31 cellular contexts compared by ENCODE assay signal in the genomic region with DNA sequence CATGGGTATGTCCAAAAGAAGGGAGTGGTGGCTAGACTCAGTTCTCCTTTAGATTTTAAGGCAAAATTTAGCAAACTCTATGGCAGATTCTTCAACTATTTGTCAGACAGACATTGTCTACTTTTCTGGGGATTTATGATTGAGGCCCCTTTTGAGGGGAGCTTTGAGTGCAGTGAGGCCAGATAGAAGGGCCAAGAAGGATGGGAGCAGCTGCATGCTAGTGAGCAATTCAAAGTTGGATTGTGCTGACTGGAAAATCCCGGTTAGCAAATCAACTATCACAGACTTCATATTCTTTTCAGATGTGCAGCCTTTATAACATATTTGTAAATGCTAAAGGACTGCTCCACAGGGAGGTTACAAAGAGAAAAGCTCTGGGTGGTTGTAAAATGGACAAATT. TPM values are rescaled to one million over a fixed set of nuclear protein-coding genes. Genes with fewer than 3 reads are reported as not detected.
"Had no signal": no experiment of that assay in that cellular context is flagged by ENCODE, and none has a peak within 500 bp of the region (broad histone marks: within the 10 kb centered on the region; RNA-seq: fewer than 3 reads in every experiment).

No MANE protein-coding gene starts in this region.

- H3K27ac ChIP-seq: neural progenitor cell, ovary, parathyroid adenoma, psoas muscle, right lobe of liver, sigmoid colon, skin epidermis, spleen, suprapubic skin, testis, tibial artery, upper lobe of left lung had no signal

- H3K4me3 ChIP-seq: neural progenitor cell, ovary, psoas muscle, right lobe of liver, sigmoid colon, skin epidermis, smooth muscle cell, spleen, suprapubic skin, testis, tibial artery, upper lobe of left lung had no signal

- H2AFZ ChIP-seq: neural progenitor cell, parathyroid adenoma had no signal

- H3K4me1 ChIP-seq: neural progenitor cell, parathyroid adenoma, psoas muscle, right lobe of liver, sigmoid colon, spleen, suprapubic skin, testis, tibial artery, upper lobe of left lung had no signal

- H3K27me3 ChIP-seq: neural progenitor cell, ovary, right lobe of liver, sigmoid colon, spleen, suprapubic skin, testis, tibial artery, upper lobe of left lung had no signal

- ATAC-seq: naive thymus-derived CD4-positive, alpha-beta T cell; natural killer cell; psoas muscle; right cardiac atrium; right lobe of liver; stimulated activated memory B cell treated with anti-CD40 and anti-IgM and Interleukin-4, amounts not matched to agents 10 μg/mL and 1 μg/mL and 100 μg/mL, for 72 hours; stimulated activated naive CD8-positive, alpha-beta T cell treated with anti-CD3 and anti-CD28 coated beads, Interleukin-15, amount 100 ng/mL, for 72 hours; stimulated activated naive CD8-positive, alpha-beta T cell treated with anti-CD3 and anti-CD28 coated beads, Interleukin-15, Interleukin-2, amounts not matched to agents 100 U/mL and 50 U/mL, for 24 hours had no signal

- DNase-seq: naive thymus-derived CD4-positive, alpha-beta T cell; natural killer cell; nephron progenitor cell; occipital lobe; ovary; posterior cingulate gyrus; psoas muscle; right cardiac atrium; right lobe of liver; sigmoid colon; spleen; stimulated activated CD4-positive, alpha-beta T cell treated with anti-CD3 and anti-CD28 coated beads, Interleukin-12 subunit alpha, Interleukin-12 subunit beta, amount 100 ng/mL, for 4 hours; stimulated activated CD4-positive, alpha-beta T cell treated with anti-CD3 and anti-CD28 coated beads, Interleukin-1b, Interleukin-23, amount 100 ng/mL, for 48 hours; stimulated activated CD4-positive, alpha-beta T cell treated with anti-CD3 and anti-CD28 coated beads, Interleukin-4, amount 100 ng/mL, for 1 hour; stimulated activated CD4-positive, alpha-beta T cell treated with anti-CD3 and anti-CD28 coated beads, Interleukin-4, amount 100 ng/mL, for 4 hours; stimulated activated CD8-positive, alpha-beta memory T cell treated with anti-CD3 and anti-CD28 coated beads, Interleukin-4, amount 100 ng/mL, for 48 hours; stimulated activated naive CD4-positive, alpha-beta T cell; stimulated activated naive CD8-positive, alpha-beta T cell treated with anti-CD3 and anti-CD28 coated beads, Interleukin-15, amount 100 ng/mL, for 72 hours; stimulated activated naive CD8-positive, alpha-beta T cell treated with anti-CD3 and anti-CD28 coated beads, Interleukin-15, Interleukin-2, amounts not matched to agents 100 U/mL and 50 U/mL, for 24 hours; substantia nigra; testis; tibial artery; trophoblast cell; upper lobe of left lung had no signal

- H3K79me2 ChIP-seq: parathyroid adenoma had no signal

- H3K4me2 ChIP-seq: neural progenitor cell, smooth muscle cell had no signal

- H3K9ac ChIP-seq: neural progenitor cell, parathyroid adenoma had no signal

- H3K9me3 ChIP-seq: ovary, psoas muscle, right lobe of liver, sigmoid colon, spleen, suprapubic skin, testis, tibial artery, upper lobe of left lung had no signal

- H3K36me3 ChIP-seq: neural progenitor cell, ovary, right lobe of liver, sigmoid colon, spleen, suprapubic skin, tibial artery, upper lobe of left lung had no signal

RNA-seq across cellular contexts. Expression of gene ESR1, which starts 35.0 kb away (rescaled TPM):
- total RNA-seq: progenitor cell of endocrine pancreas, smooth muscle cell had no signal
